ENCODE assay signal across 25 cellular contexts in genomic region chr18:49008156-49008555, GRCh38.
"Had no signal": no experiment of that assay in that cellular context is flagged by ENCODE, and none has a peak within 500 bp of the region (broad histone marks: within the 10 kb centered on the region; RNA-seq: fewer than 3 reads in every experiment).

No MANE protein-coding gene starts in this region.

- H3K4me3 Mint-ChIP-seq: endodermal cell; nephron progenitor cell; stimulated activated effector memory CD8-positive, alpha-beta T cell treated with anti-CD3 and anti-CD28 coated beads, Interleukin-12 subunit alpha, Interleukin-12 subunit beta, amount 100 ng/mL, for 72 hours had no signal

- H3K4me3 ChIP-seq: cardiac muscle cell, colonic mucosa, hepatocyte, lung, psoas muscle, suprapubic skin, tibial artery had no signal

- ATAC-seq: foreskin keratinocyte; left lobe of liver; psoas muscle; stimulated activated effector memory CD8-positive, alpha-beta T cell treated with anti-CD3 and anti-CD28 coated beads, Interleukin-12 subunit alpha, Interleukin-12 subunit beta, amount 100 ng/mL, for 72 hours; stimulated activated naive CD8-positive, alpha-beta T cell treated with anti-CD3 and anti-CD28 coated beads, Interleukin-15, Interleukin-2, amounts not matched to agents 100 U/mL and 50 U/mL, for 24 hours had no signal

- H3K27ac ChIP-seq: cardiac muscle cell, colonic mucosa, foreskin keratinocyte, hepatocyte, neutrophil, psoas muscle, suprapubic skin, tibial artery had no signal

- H3K4me1 Mint-ChIP-seq: stimulated activated effector memory CD8-positive, alpha-beta T cell treated with anti-CD3 and anti-CD28 coated beads, Interleukin-12 subunit alpha, Interleukin-12 subunit beta, amount 100 ng/mL, for 72 hours had no signal

- FAIRE-seq: endothelial cell of umbilical vein, small intestine had no signal

- H3K4me1 ChIP-seq: colonic mucosa, psoas muscle had no signal

- DNase-seq: cerebellar nuclear complex; colonic mucosa; effector CD4-positive, alpha-beta T cell; endodermal cell; erythroblast; foreskin keratinocyte; kidney glomerular epithelial cell; mesenchymal stem cell; midbrain; nephron progenitor cell; retina; small intestine; stimulated activated CD4-positive, alpha-beta T cell treated with anti-CD3 and anti-CD28 coated beads, Interleukin-4, amount 100 ng/mL, for 1 hour; stimulated activated CD8-positive, alpha-beta memory T cell treated with anti-CD3 and anti-CD28 coated beads, Interleukin-4, amount 100 ng/mL, for 48 hours; stimulated activated naive CD8-positive, alpha-beta T cell treated with anti-CD3 and anti-CD28 coated beads, Interleukin-15, Interleukin-2, amounts not matched to agents 100 U/mL and 50 U/mL, for 24 hours; tibial artery had no signal

- H3K9me3 ChIP-seq: colonic mucosa, neutrophil, psoas muscle, suprapubic skin, tibial artery had no signal

- H3K27me3 ChIP-seq: cardiac muscle cell, colonic mucosa, foreskin keratinocyte, hepatocyte, neutrophil, suprapubic skin, tibial artery had no signal

- H3K4me2 ChIP-seq: hepatocyte had no signal

- H3K79me2 ChIP-seq: hepatocyte had no signal

- H3K36me3 Mint-ChIP-seq: stimulated activated effector memory CD8-positive, alpha-beta T cell treated with anti-CD3 and anti-CD28 coated beads, Interleukin-12 subunit alpha, Interleukin-12 subunit beta, amount 100 ng/mL, for 72 hours had no signal

- H3K27ac Mint-ChIP-seq: endodermal cell; nephron progenitor cell; stimulated activated effector memory CD8-positive, alpha-beta T cell treated with anti-CD3 and anti-CD28 coated beads, Interleukin-12 subunit alpha, Interleukin-12 subunit beta, amount 100 ng/mL, for 72 hours had no signal

- H3K9me3 Mint-ChIP-seq: endodermal cell; nephron progenitor cell; stimulated activated effector memory CD8-positive, alpha-beta T cell treated with anti-CD3 and anti-CD28 coated beads, Interleukin-12 subunit alpha, Interleukin-12 subunit beta, amount 100 ng/mL, for 72 hours had no signal

- H3K36me3 ChIP-seq: cardiac muscle cell, colonic mucosa, neutrophil, suprapubic skin, tibial artery had no signal

- H2AFZ ChIP-seq: hepatocyte had no signal
